2 cellular contexts compared by ENCODE assay signal in genomic region chr2:26749787-26750420, GRCh38.
TF ChIP-seq lines count a peak whose summit lies in the region.

No MANE protein-coding gene starts in this region.

TF ChIP-seq in GM23338, 12 proteins besides CTCF, POLR2A, EP300 and RAD21:
- TF ChIP-seq NANOG (IDR thresholded peaks at IDR 0.05; ENCODE audit: borderline replicate concordance) (peak; percentile 63), CREB1 (CRISPR knock-in tag; IDR thresholded peaks at IDR 0.05; ENCODE audit: low read depth) (peak; percentile 63), POLR2AphosphoS5 (IDR thresholded peaks at IDR 0.05; ENCODE audit: low read depth) (peak; percentile 45; the same call in 1 of the 2 replicates)
- TF ChIP-seq, protein P1, sequence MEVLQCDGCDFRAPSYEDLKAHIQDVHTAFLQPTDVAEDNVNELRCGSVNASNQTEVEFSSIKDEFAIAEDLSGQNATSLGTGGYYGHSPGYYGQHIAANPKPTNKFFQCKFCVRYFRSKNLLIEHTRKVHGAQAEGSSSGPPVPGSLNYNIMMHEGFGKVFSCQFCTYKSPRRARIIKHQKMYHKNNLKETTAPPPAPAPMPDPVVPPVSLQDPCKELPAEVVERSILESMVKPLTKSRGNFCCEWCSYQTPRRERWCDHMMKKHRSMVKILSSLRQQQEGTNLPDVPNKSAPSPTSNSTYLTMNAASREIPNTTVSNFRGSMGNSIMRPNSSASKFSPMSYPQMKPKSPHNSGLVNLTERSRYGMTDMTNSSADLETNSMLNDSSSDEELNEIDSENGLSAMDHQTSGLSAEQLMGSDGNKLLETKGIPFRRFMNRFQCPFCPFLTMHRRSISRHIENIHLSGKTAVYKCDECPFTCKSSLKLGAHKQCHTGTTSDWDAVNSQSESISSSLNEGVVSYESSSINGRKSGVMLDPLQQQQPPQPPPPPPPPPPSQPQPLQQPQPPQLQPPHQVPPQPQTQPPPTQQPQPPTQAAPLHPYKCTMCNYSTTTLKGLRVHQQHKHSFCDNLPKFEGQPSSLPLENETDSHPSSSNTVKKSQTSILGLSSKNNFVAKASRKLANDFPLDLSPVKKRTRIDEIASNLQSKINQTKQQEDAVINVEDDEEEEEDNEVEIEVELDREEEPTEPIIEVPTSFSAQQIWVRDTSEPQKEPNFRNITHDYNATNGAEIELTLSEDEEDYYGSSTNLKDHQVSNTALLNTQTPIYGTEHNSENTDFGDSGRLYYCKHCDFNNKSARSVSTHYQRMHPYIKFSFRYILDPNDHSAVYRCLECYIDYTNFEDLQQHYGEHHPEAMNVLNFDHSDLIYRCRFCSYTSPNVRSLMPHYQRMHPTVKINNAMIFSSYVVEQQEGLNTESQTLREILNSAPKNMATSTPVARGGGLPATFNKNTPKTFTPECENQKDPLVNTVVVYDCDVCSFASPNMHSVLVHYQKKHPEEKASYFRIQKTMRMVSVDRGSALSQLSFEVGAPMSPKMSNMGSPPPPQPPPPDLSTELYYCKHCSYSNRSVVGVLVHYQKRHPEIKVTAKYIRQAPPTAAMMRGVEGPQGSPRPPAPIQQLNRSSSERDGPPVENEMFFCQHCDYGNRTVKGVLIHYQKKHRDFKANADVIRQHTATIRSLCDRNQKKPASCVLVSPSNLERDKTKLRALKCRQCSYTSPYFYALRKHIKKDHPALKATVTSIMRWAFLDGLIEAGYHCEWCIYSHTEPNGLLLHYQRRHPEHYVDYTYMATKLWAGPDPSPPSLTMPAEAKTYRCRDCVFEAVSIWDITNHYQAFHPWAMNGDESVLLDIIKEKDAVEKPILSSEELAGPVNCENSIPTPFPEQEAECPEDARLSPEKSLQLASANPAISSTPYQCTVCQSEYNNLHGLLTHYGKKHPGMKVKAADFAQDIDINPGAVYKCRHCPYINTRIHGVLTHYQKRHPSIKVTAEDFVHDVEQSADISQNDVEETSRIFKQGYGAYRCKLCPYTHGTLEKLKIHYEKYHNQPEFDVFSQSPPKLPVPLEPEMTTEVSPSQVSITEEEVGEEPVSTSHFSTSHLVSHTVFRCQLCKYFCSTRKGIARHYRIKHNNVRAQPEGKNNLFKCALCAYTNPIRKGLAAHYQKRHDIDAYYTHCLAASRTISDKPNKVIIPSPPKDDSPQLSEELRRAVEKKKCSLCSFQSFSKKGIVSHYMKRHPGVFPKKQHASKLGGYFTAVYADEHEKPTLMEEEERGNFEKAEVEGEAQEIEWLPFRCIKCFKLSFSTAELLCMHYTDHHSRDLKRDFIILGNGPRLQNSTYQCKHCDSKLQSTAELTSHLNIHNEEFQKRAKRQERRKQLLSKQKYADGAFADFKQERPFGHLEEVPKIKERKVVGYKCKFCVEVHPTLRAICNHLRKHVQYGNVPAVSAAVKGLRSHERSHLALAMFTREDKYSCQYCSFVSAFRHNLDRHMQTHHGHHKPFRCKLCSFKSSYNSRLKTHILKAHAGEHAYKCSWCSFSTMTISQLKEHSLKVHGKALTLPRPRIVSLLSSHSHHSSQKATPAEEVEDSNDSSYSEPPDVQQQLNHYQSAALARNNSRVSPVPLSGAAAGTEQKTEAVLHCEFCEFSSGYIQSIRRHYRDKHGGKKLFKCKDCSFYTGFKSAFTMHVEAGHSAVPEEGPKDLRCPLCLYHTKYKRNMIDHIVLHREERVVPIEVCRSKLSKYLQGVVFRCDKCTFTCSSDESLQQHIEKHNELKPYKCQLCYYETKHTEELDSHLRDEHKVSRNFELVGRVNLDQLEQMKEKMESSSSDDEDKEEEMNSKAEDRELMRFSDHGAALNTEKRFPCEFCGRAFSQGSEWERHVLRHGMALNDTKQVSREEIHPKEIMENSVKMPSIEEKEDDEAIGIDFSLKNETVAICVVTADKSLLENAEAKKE (CRISPR knock-in tag; IDR thresholded peaks at IDR 0.05) = peak; percentile 6; the same call in 1 of the 2 replicates
- TF ChIP-seq, protein P2, sequence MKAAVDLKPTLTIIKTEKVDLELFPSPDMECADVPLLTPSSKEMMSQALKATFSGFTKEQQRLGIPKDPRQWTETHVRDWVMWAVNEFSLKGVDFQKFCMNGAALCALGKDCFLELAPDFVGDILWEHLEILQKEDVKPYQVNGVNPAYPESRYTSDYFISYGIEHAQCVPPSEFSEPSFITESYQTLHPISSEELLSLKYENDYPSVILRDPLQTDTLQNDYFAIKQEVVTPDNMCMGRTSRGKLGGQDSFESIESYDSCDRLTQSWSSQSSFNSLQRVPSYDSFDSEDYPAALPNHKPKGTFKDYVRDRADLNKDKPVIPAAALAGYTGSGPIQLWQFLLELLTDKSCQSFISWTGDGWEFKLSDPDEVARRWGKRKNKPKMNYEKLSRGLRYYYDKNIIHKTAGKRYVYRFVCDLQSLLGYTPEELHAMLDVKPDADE (IDR thresholded peaks at IDR 0.05) = peak; percentile 57

TF ChIP-seq in SK-N-SH treated with all-trans-retinoic acid at 6 μM for 48 hours, 23 proteins besides CTCF, POLR2A, EP300 and RAD21:
- TF ChIP-seq ZFP30 (CRISPR knock-in tag; IDR thresholded peaks at IDR 0.05) = peak; percentile 43; the same call in 1 of the 2 replicates
- peak; percentile 94; the same call in 1 of the 2 replicates for TF ChIP-seq GLIS3 (CRISPR knock-in tag; IDR thresholded peaks at IDR 0.05)
- TF ChIP-seq ZNF8 (CRISPR knock-in tag; IDR thresholded peaks at IDR 0.05) = peak; percentile 82
- TF ChIP-seq PPARA (CRISPR knock-in tag; IDR thresholded peaks at IDR 0.05; ENCODE audit: borderline replicate concordance) = peak; percentile 80; the same call in 1 of the 2 replicates
- peak; percentile 99 for TF ChIP-seq SNAI2 (CRISPR knock-in tag; IDR thresholded peaks at IDR 0.05)
- TF ChIP-seq CREB5 (CRISPR knock-in tag; IDR thresholded peaks at IDR 0.05; ENCODE audit: low read depth) = 0 out of 2 replicates have a peak, but pooled peaks have one; percentile 61
- TF ChIP-seq ISL1 (CRISPR knock-in tag; IDR thresholded peaks at IDR 0.05) = peak; percentile 90
- TF ChIP-seq TCF4 (CRISPR knock-in tag; IDR thresholded peaks at IDR 0.05; ENCODE audit: borderline replicate concordance) = peak; percentile 53; the same call in 1 of the 2 replicates
- peak; percentile 86; the same call in 1 of the 2 replicates for TF ChIP-seq PATZ1 (CRISPR knock-in tag; IDR thresholded peaks at IDR 0.05; ENCODE audit: borderline replicate concordance)
- peak; percentile 22; the same call in 1 of the 2 replicates for TF ChIP-seq RARB (CRISPR knock-in tag; IDR thresholded peaks at IDR 0.05)
- TF ChIP-seq, protein P3, sequence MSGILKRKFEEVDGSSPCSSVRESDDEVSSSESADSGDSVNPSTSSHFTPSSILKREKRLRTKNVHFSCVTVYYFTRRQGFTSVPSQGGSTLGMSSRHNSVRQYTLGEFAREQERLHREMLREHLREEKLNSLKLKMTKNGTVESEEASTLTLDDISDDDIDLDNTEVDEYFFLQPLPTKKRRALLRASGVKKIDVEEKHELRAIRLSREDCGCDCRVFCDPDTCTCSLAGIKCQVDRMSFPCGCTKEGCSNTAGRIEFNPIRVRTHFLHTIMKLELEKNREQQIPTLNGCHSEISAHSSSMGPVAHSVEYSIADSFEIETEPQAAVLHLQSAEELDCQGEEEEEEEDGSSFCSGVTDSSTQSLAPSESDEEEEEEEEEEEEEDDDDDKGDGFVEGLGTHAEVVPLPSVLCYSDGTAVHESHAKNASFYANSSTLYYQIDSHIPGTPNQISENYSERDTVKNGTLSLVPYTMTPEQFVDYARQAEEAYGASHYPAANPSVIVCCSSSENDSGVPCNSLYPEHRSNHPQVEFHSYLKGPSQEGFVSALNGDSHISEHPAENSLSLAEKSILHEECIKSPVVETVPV (CRISPR knock-in tag; IDR thresholded peaks at IDR 0.05) = peak; percentile 81; the same call in 1 of the 2 replicates
- TF ChIP-seq ARNTL (CRISPR knock-in tag; IDR thresholded peaks at IDR 0.05; ENCODE audit: borderline replicate concordance, low read depth) = peak; percentile 86; the same call in 1 of the 2 replicates
- TF ChIP-seq BACH2 (CRISPR knock-in tag; IDR thresholded peaks at IDR 0.05; ENCODE audit: borderline replicate concordance) = peak; percentile 87
- TF ChIP-seq ZNF565 (CRISPR knock-in tag; conservative IDR thresholded peaks at IDR 0.05; ENCODE audit: low read depth) = peak; percentile 89
- TF ChIP-seq ZFP3 (CRISPR knock-in tag; IDR thresholded peaks at IDR 0.05) = peak; percentile 93
- TF ChIP-seq ESRRG (CRISPR knock-in tag; IDR thresholded peaks at IDR 0.05) = peak; percentile 93
- peak; percentile 99 for TF ChIP-seq CSDC2 (CRISPR knock-in tag; IDR thresholded peaks at IDR 0.05)
- TF ChIP-seq ZNF70 (CRISPR knock-in tag; IDR thresholded peaks at IDR 0.05) = peak; percentile 59; the same call in 1 of the 2 replicates
- peak; percentile 96 for TF ChIP-seq TSHZ2 (CRISPR knock-in tag; IDR thresholded peaks at IDR 0.05)
TF ChIP-seq in SK-N-SH treated with all-trans-retinoic acid at 6 μM for 48 hours: peak in this region for 19; not testable (repeated sequence) for 4.
